In the genomic region with DNA sequence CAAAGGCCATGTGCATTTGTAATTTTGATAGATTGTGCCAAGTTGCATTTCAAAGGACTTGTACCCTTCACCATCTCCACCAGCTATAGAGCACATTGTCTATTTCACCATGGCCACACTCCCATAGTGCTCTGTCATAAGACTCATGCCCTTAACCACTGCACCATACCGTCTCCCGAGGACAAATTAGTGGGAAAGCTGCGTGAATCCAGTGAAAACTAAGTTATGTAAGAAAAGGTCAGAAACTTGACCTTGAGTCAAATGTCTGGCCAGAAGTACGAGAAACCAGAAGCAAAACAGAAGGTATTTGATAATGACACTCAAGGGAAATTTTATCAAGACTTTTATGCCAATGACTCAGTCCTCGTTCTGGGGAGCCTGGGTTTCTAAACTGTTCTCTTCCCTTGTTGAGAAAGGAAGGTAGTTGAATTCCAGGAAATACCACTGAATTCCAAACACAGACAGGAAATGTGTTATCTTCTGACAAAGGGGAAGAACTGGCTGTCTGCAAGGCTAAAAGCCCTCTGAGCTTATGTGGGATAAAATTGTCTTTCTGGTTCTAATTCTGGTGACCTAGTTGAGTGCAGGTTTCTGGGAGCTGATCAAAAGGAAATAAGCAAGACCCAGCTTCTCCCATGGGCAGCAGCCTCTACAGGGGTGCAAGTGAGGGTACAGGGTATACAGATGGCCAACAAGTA, we compare ENCODE assay signal across 1 cellular context.
TF ChIP-seq lines count a peak whose summit lies in the region.

No MANE protein-coding gene starts in this region.

TF ChIP-seq in K562, 482 proteins besides CTCF, POLR2A, EP300 and RAD21 (continued from another document and continues in another):
- TF ChIP-seq POLR2G (IDR thresholded peaks at IDR 0.05; ENCODE audit: low read depth, low read length) (no peak), ELF4 (CRISPR knock-in tag; IDR thresholded peaks at IDR 0.05) (no peak), RCOR1 (IDR thresholded peaks at IDR 0.05; ENCODE audit: borderline replicate concordance in 1 of 2, low read depth in 2 of 2, low read length in 2 of 2) (no peak), MCM5 (IDR thresholded peaks at IDR 0.05; ENCODE audit: low read depth) (no peak), COPS2 (conservative IDR thresholded peaks at IDR 0.05) (no peak), CEBPG (CRISPR knock-in tag; IDR thresholded peaks at IDR 0.05) (no peak), CEBPG (tag; conservative IDR thresholded peaks at IDR 0.05 in 1 of 2, IDR thresholded peaks at IDR 0.05 in 1 of 2) (peak; percentile 19 to 36; a peak in 1 of 4 replicates), ETV5 (CRISPR knock-in tag; IDR thresholded peaks at IDR 0.05; ENCODE audit: low read depth) (peak; percentile 85), ARHGAP35 (IDR thresholded peaks at IDR 0.05; ENCODE audit: partially characterized antibody) (no peak), ZNF324 (CRISPR knock-in tag; IDR thresholded peaks at IDR 0.05) (no peak), ZNF311 (CRISPR knock-in tag; IDR thresholded peaks at IDR 0.05) (peak; percentile 78), NRF1 (conservative IDR thresholded peaks at IDR 0.05 in 1 of 2, IDR thresholded peaks at IDR 0.05 in 1 of 2) (no peak), PHF21A (IDR thresholded peaks at IDR 0.05; ENCODE audit: borderline replicate concordance, low read depth) (no peak), SNIP1 (IDR thresholded peaks at IDR 0.05; ENCODE audit: low read depth) (no peak), NCOA1 (IDR thresholded peaks at IDR 0.05; ENCODE audit: low read depth) (peak; percentile 38; the same call in 1 of the 2 replicates), HDAC8 (tag; IDR thresholded peaks at IDR 0.05) (no peak), ZSCAN32 (CRISPR knock-in tag; IDR thresholded peaks at IDR 0.05) (no peak), SMARCA4 (IDR thresholded peaks at IDR 0.05) (peak; percentile 87), RHOXF2B (CRISPR knock-in tag; conservative IDR thresholded peaks at IDR 0.05) (no peak), PML (IDR thresholded peaks at IDR 0.05; ENCODE audit: low read length) (no peak; the same call in 1 of the 2 replicates), SRSF7 (optimal IDR thresholded peaks at IDR 0.05; ENCODE audit: low read depth, low read length) (no peak), KAT8 (IDR thresholded peaks at IDR 0.05; ENCODE audit: low read depth) (no peak)
- TF ChIP-seq, protein P1, sequence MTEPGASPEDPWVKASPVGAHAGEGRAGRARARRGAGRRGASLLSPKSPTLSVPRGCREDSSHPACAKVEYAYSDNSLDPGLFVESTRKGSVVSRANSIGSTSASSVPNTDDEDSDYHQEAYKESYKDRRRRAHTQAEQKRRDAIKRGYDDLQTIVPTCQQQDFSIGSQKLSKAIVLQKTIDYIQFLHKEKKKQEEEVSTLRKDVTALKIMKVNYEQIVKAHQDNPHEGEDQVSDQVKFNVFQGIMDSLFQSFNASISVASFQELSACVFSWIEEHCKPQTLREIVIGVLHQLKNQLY (CRISPR knock-in tag; conservative IDR thresholded peaks at IDR 0.05), result no peak
- TF ChIP-seq, protein P2, sequence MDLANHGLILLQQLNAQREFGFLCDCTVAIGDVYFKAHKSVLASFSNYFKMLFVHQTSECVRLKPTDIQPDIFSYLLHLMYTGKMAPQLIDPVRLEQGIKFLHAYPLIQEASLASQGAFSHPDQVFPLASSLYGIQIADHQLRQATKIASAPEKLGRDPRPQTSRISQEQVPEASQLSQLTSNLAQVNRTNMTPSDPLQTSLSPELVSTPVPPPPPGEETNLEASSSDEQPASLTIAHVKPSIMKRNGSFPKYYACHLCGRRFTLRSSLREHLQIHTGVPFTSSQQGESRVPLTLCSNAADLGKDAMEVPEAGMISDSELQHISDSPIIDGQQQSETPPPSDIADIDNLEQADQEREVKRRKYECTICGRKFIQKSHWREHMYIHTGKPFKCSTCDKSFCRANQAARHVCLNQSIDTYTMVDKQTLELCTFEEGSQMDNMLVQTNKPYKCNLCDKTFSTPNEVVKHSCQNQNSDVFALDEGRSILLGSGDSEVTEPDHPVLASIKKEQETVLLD (IDR thresholded peaks at IDR 0.05), result peak; percentile 22; the same call in 1 of the 2 replicates
- TF ChIP-seq, protein P3, sequence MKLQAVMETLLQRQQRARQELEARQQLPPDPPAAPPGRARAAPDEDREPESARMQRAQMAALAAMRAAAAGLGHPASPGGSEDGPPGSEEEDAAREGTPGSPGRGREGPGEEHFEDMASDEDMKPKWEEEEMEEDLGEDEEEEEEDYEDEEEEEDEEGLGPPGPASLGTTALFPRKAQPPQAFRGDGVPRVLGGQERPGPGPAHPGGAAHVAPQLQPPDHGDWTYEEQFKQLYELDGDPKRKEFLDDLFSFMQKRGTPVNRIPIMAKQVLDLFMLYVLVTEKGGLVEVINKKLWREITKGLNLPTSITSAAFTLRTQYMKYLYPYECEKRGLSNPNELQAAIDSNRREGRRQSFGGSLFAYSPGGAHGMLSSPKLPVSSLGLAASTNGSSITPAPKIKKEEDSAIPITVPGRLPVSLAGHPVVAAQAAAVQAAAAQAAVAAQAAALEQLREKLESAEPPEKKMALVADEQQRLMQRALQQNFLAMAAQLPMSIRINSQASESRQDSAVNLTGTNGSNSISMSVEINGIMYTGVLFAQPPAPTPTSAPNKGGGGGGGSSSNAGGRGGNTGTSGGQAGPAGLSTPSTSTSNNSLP (IDR thresholded peaks at IDR 0.05; ENCODE audit: borderline replicate concordance, low read depth, low read length), result peak; percentile 88; the same call in 1 of the 2 replicates
- TF ChIP-seq, protein P4, sequence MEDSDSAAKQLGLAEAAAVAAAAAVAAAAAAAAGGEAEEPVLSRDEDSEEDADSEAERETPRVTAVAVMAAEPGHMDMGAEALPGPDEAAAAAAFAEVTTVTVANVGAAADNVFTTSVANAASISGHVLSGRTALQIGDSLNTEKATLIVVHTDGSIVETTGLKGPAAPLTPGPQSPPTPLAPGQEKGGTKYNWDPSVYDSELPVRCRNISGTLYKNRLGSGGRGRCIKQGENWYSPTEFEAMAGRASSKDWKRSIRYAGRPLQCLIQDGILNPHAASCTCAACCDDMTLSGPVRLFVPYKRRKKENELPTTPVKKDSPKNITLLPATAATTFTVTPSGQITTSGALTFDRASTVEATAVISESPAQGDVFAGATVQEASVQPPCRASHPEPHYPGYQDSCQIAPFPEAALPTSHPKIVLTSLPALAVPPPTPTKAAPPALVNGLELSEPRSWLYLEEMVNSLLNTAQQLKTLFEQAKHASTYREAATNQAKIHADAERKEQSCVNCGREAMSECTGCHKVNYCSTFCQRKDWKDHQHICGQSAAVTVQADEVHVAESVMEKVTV (CRISPR knock-in tag; IDR thresholded peaks at IDR 0.05), result no peak
- TF ChIP-seq, protein P5, sequence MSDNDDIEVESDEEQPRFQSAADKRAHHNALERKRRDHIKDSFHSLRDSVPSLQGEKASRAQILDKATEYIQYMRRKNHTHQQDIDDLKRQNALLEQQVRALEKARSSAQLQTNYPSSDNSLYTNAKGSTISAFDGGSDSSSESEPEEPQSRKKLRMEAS (CRISPR knock-in tag; IDR thresholded peaks at IDR 0.05), result no peak
- TF ChIP-seq, protein P6, sequence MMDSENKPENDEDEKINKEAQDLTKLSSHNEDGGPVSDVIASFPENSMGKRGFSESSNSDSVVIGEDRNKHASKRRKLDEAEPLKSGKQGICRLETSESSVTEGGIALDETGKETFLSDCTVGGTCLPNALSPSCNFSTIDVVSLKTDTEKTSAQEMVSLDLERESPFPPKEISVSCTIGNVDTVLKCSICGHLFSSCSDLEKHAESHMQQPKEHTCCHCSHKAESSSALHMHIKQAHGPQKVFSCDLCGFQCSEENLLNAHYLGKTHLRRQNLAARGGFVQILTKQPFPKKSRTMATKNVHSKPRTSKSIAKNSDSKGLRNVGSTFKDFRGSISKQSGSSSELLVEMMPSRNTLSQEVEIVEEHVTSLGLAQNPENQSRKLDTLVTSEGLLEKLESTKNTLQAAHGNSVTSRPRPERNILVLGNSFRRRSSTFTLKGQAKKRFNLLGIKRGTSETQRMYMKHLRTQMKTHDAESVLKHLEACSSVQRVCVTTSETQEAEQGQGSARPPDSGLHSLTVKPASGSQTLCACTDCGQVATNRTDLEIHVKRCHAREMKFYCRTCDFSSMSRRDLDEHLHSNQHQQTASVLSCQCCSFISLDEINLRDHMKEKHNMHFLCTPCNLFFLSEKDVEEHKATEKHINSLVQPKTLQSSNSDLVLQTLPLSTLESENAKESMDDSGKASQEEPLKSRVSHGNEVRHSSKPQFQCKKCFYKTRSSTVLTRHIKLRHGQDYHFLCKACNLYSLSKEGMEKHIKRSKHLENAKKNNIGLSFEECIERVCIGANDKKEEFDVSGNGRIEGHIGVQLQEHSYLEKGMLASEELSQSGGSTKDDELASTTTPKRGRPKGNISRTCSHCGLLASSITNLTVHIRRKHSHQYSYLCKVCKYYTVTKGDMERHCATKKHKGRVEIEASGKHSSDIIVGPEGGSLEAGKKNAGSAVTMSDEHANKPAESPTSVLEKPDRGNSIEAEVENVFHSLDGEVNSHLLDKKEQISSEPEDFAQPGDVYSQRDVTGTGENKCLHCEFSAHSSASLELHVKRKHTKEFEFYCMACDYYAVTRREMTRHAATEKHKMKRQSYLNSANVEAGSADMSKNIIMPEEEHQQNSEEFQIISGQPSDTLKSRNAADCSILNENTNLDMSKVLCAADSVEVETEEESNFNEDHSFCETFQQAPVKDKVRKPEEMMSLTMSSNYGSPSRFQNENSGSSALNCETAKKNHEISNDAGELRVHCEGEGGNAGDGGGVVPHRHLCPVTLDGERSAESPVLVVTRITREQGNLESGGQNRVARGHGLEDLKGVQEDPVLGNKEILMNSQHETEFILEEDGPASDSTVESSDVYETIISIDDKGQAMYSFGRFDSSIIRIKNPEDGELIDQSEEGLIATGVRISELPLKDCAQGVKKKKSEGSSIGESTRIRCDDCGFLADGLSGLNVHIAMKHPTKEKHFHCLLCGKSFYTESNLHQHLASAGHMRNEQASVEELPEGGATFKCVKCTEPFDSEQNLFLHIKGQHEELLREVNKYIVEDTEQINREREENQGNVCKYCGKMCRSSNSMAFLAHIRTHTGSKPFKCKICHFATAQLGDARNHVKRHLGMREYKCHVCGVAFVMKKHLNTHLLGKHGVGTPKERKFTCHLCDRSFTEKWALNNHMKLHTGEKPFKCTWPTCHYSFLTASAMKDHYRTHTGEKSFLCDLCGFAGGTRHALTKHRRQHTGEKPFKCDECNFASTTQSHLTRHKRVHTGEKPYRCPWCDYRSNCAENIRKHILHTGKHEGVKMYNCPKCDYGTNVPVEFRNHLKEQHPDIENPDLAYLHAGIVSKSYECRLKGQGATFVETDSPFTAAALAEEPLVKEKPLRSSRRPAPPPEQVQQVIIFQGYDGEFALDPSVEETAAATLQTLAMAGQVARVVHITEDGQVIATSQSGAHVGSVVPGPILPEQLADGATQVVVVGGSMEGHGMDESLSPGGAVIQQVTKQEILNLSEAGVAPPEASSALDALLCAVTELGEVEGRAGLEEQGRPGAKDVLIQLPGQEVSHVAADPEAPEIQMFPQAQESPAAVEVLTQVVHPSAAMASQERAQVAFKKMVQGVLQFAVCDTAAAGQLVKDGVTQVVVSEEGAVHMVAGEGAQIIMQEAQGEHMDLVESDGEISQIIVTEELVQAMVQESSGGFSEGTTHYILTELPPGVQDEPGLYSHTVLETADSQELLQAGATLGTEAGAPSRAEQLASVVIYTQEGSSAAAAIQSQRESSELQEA (IDR thresholded peaks at IDR 0.05; ENCODE audit: low read depth), result no peak
- TF ChIP-seq, protein P7, sequence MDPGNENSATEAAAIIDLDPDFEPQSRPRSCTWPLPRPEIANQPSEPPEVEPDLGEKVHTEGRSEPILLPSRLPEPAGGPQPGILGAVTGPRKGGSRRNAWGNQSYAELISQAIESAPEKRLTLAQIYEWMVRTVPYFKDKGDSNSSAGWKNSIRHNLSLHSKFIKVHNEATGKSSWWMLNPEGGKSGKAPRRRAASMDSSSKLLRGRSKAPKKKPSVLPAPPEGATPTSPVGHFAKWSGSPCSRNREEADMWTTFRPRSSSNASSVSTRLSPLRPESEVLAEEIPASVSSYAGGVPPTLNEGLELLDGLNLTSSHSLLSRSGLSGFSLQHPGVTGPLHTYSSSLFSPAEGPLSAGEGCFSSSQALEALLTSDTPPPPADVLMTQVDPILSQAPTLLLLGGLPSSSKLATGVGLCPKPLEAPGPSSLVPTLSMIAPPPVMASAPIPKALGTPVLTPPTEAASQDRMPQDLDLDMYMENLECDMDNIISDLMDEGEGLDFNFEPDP (CRISPR knock-in tag; IDR thresholded peaks at IDR 0.05), result no peak
- TF ChIP-seq, protein P8, sequence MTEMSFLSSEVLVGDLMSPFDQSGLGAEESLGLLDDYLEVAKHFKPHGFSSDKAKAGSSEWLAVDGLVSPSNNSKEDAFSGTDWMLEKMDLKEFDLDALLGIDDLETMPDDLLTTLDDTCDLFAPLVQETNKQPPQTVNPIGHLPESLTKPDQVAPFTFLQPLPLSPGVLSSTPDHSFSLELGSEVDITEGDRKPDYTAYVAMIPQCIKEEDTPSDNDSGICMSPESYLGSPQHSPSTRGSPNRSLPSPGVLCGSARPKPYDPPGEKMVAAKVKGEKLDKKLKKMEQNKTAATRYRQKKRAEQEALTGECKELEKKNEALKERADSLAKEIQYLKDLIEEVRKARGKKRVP (CRISPR knock-in tag; IDR thresholded peaks at IDR 0.05), result no peak
- TF ChIP-seq, protein P9, sequence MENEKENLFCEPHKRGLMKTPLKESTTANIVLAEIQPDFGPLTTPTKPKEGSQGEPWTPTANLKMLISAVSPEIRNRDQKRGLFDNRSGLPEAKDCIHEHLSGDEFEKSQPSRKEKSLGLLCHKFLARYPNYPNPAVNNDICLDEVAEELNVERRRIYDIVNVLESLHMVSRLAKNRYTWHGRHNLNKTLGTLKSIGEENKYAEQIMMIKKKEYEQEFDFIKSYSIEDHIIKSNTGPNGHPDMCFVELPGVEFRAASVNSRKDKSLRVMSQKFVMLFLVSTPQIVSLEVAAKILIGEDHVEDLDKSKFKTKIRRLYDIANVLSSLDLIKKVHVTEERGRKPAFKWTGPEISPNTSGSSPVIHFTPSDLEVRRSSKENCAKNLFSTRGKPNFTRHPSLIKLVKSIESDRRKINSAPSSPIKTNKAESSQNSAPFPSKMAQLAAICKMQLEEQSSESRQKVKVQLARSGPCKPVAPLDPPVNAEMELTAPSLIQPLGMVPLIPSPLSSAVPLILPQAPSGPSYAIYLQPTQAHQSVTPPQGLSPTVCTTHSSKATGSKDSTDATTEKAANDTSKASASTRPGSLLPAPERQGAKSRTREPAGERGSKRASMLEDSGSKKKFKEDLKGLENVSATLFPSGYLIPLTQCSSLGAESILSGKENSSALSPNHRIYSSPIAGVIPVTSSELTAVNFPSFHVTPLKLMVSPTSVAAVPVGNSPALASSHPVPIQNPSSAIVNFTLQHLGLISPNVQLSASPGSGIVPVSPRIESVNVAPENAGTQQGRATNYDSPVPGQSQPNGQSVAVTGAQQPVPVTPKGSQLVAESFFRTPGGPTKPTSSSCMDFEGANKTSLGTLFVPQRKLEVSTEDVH (IDR thresholded peaks at IDR 0.05; ENCODE audit: low read depth, partially characterized antibody), result no peak
- TF ChIP-seq, protein P10, sequence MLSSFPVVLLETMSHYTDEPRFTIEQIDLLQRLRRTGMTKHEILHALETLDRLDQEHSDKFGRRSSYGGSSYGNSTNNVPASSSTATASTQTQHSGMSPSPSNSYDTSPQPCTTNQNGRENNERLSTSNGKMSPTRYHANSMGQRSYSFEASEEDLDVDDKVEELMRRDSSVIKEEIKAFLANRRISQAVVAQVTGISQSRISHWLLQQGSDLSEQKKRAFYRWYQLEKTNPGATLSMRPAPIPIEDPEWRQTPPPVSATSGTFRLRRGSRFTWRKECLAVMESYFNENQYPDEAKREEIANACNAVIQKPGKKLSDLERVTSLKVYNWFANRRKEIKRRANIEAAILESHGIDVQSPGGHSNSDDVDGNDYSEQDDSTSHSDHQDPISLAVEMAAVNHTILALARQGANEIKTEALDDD (IDR thresholded peaks at IDR 0.05), result peak; percentile 68; the same call in 1 of the 2 replicates
